In genomic region chr2:166193446-166193845, GRCh38 we compare ENCODE assay signal across 23 cellular contexts.
"Had no signal": no experiment of that assay in that cellular context is flagged by ENCODE, and none has a peak within 500 bp of the region (broad histone marks: within the 10 kb centered on the region; RNA-seq: fewer than 3 reads in every experiment).

No MANE protein-coding gene starts in this region.

- H3K27me3 Mint-ChIP-seq: naive thymus-derived CD4-positive, alpha-beta T cell had no signal

- H3K4me2 ChIP-seq: hepatocyte had no signal

- H3K4me1 ChIP-seq: esophagus muscularis mucosa, foreskin keratinocyte, gastroesophageal sphincter, heart left ventricle, left lung, lower lobe of right lung had no signal

- DNase-seq: dermis blood vessel endothelial cell; dorsolateral prefrontal cortex; effector CD4-positive, alpha-beta T cell; effector memory CD4-positive, alpha-beta T cell; foreskin keratinocyte; heart left ventricle; hypothalamus; immature natural killer cell; islet precursor cell; left cardiac atrium; left lung; left ventricle myocardium superior; lower lobe of right lung; mesenchymal stem cell; naive thymus-derived CD4-positive, alpha-beta T cell; natural killer cell had no signal

- H3K9me3 Mint-ChIP-seq: mesothelial cell of epicardium had no signal

- H3K4me3 ChIP-seq: coronary artery, dorsolateral prefrontal cortex, esophagus muscularis mucosa, gastroesophageal sphincter, heart left ventricle, hepatocyte, left lung, lower lobe of right lung had no signal

- H3K9me3 ChIP-seq: esophagus muscularis mucosa, gastroesophageal sphincter, heart left ventricle, left lung, lower lobe of right lung had no signal

- H3K27ac Mint-ChIP-seq: immature natural killer cell; mesothelial cell of epicardium; naive thymus-derived CD4-positive, alpha-beta T cell; natural killer cell had no signal

- ATAC-seq: foreskin keratinocyte; gastroesophageal sphincter; heart left ventricle; left cardiac atrium; left lung; left ventricle myocardium superior; lower lobe of right lung; naive thymus-derived CD4-positive, alpha-beta T cell; natural killer cell had no signal

- H2AFZ ChIP-seq: hepatocyte had no signal

- H3K4me3 Mint-ChIP-seq: immature natural killer cell; mesothelial cell of epicardium; naive thymus-derived CD4-positive, alpha-beta T cell; natural killer cell had no signal

- H3K4me1 Mint-ChIP-seq: immature natural killer cell; naive thymus-derived CD4-positive, alpha-beta T cell; natural killer cell had no signal

- H3K36me3 Mint-ChIP-seq: immature natural killer cell; mesothelial cell of epicardium; naive thymus-derived CD4-positive, alpha-beta T cell; natural killer cell had no signal

- H3K27ac ChIP-seq: coronary artery, dorsolateral prefrontal cortex, esophagus muscularis mucosa, foreskin keratinocyte, gastroesophageal sphincter, heart left ventricle, hepatocyte, left lung, lower lobe of right lung had no signal

- FAIRE-seq: endothelial cell of umbilical vein, frontal cortex had no signal

- H3K36me3 ChIP-seq: esophagus muscularis mucosa, gastroesophageal sphincter, heart left ventricle, left lung, lower lobe of right lung had no signal

- H3K27me3 ChIP-seq: dorsolateral prefrontal cortex, esophagus muscularis mucosa, foreskin keratinocyte, gastroesophageal sphincter, heart left ventricle, hepatocyte, left lung had no signal

- H3K79me2 ChIP-seq: hepatocyte had no signal
